8 cellular contexts compared by ENCODE assay signal in genomic region chr2:197306691-197307030, GRCh38. TPM values are rescaled to one million over a fixed set of nuclear protein-coding genes. Genes with fewer than 3 reads are reported as not detected.
DNase-seq lines count a peak whose midpoint lies in the region; ATAC-seq and TF ChIP-seq lines count a peak whose summit lies in the region.

No MANE protein-coding gene starts in this region.

- peak; percentile 19 for DNase-seq in AG08395 (ENCODE audit: low spot score)
- peak; percentile 44 for DNase-seq in activated naive CD8-positive, alpha-beta T cell treated with anti-CD3 and anti-CD28 coated beads, Interleukin-2, amount 10 ng/mL, durations not matched to agents 7 days and 5 days
- peak; percentile 48 for DNase-seq in lung (ENCODE audit: low spot score)
- DNase-seq in iPS-NIHi7 (ENCODE audit: extremely low spot score) = no peak
- no peak for DNase-seq in effector CD8-positive, alpha-beta T cell (lab: John Stamatoyannopoulos, UW)
- DNase-seq in middle frontal gyrus (ENCODE audit: extremely low spot score, low spot score) = no peak

- peaks cover 8 to 14% of the 10 kb centered on the region in 2 donors for H3K4me1 ChIP-seq in lung (ENCODE audit: control insufficient read depth in 2 of 2, insufficient read depth in 2 of 2, low read length in 2 of 2)

- peaks cover 42 to 54% (median 54%) of the 10 kb centered on the region in 3 donors for H3K4me1 Mint-ChIP-seq in IgD-negative memory B cell
- peaks cover 69% of the 10 kb centered on the region for H3K4me1 Mint-ChIP-seq in activated naive CD8-positive, alpha-beta T cell treated with anti-CD3 and anti-CD28 coated beads, Interleukin-2, amount 10 ng/mL, durations not matched to agents 7 days and 5 days

- TF ChIP-seq CTCF in lung (IDR thresholded peaks at IDR 0.05; ENCODE audit: control extremely low read depth, extremely low read depth) = no peak

- H3K36me3 ChIP-seq in lung (ENCODE audit: control insufficient read depth in 2 of 2, insufficient read depth in 2 of 2, low read length in 2 of 2) = no peaks in the 10 kb centered on the region

- no peaks in the 10 kb centered on the region for H3K27me3 Mint-ChIP-seq in IgD-negative memory B cell
- H3K27me3 Mint-ChIP-seq in activated naive CD8-positive, alpha-beta T cell treated with anti-CD3 and anti-CD28 coated beads, Interleukin-2, amount 10 ng/mL, durations not matched to agents 7 days and 5 days = no peaks in the 10 kb centered on the region

- POLR2A ChIA-PET in activated naive CD8-positive, alpha-beta T cell treated with anti-CD3 and anti-CD28 coated beads, Interleukin-2, amount 10 ng/mL, durations not matched to agents 7 days and 5 days (lab: Charles Lee) = interaction anchor here (0.6 to 8.2 kb wide), 8 partner anchors 11 to 115 kb away, joined by 3 to 122 read pairs (median 37); no protein-coding TSS in a partner anchor

- H3K27ac Mint-ChIP-seq in IgD-negative memory B cell = peak overlapping the region; percentile 91 to 96 (median 95)
- peak overlapping the region; percentile 81 for H3K27ac Mint-ChIP-seq in activated naive CD8-positive, alpha-beta T cell treated with anti-CD3 and anti-CD28 coated beads, Interleukin-2, amount 10 ng/mL, durations not matched to agents 7 days and 5 days

- no peak overlapping the region for H3K4me3 ChIP-seq in lung

- no peak for ATAC-seq in activated naive CD8-positive, alpha-beta T cell treated with anti-CD3 and anti-CD28 coated beads, Interleukin-2, amount 10 ng/mL, durations not matched to agents 7 days and 5 days (ENCODE audit: low read depth)
- ATAC-seq in lung (ENCODE audit: insufficient read depth, low FRiP score) (no peak), HG03520 (IDR thresholded peaks at IDR 0.05; ENCODE audit: unreplicated experiment) (no peak)

- WGBS in lung, 2 donors = 37 to 44% methylated on average over 3 of the region's 3 CpGs

- H3K9me3 ChIP-seq in lung (ENCODE audit: control insufficient read depth in 2 of 2, insufficient read depth in 1 of 2, low read length in 1 of 2) = no peaks in the 10 kb centered on the region

- no peaks in the 10 kb centered on the region for H3K27me3 ChIP-seq in lung (ENCODE audit: control insufficient read depth, insufficient read depth)

- H3K36me3 Mint-ChIP-seq in IgD-negative memory B cell = peaks cover 4% of the 10 kb centered on the region
- peaks cover 29% of the 10 kb centered on the region for H3K36me3 Mint-ChIP-seq in activated naive CD8-positive, alpha-beta T cell treated with anti-CD3 and anti-CD28 coated beads, Interleukin-2, amount 10 ng/mL, durations not matched to agents 7 days and 5 days

- no peaks in the 10 kb centered on the region for H3K9me3 Mint-ChIP-seq in IgD-negative memory B cell
- H3K9me3 Mint-ChIP-seq in activated naive CD8-positive, alpha-beta T cell treated with anti-CD3 and anti-CD28 coated beads, Interleukin-2, amount 10 ng/mL, durations not matched to agents 7 days and 5 days = no peaks in the 10 kb centered on the region

- peak overlapping the region in 1 of 2 donors; percentile 80 for H3K27ac ChIP-seq in lung (ENCODE audit: low read depth in 1 of 2, low read length in 1 of 2)

- H3K4me3 Mint-ChIP-seq in IgD-negative memory B cell = peak overlapping the region; percentile 89 to 99 (median 98)
- peak overlapping the region; percentile 92 for H3K4me3 Mint-ChIP-seq in activated naive CD8-positive, alpha-beta T cell treated with anti-CD3 and anti-CD28 coated beads, Interleukin-2, amount 10 ng/mL, durations not matched to agents 7 days and 5 days

RNA-seq across cellular contexts. Expression of gene ANKRD44, which starts 3.9 kb away (rescaled TPM):
- polyA plus RNA-seq in IgD-negative memory B cell (91.6 TPM), lung (1 to 10 TPM; 7.1 to 8.1 TPM)
- 100 to 1,000 TPM; 240 to 243 TPM for total RNA-seq in activated naive CD8-positive, alpha-beta T cell treated with anti-CD3 and anti-CD28 coated beads, Interleukin-2, amount 10 ng/mL, durations not matched to agents 7 days and 5 days
- 10 to 100 TPM; 32.4 to 73.8 TPM for total RNA-seq in lung

Comparison
In these comparisons a context has a peak if more than half of its experiments do, and no peak if none do; other contexts are left out.
1. DNase-seq: peak in AG08395 (single experiment), activated naive CD8-positive, alpha-beta T cell treated with anti-CD3 and anti-CD28 coated beads, Interleukin-2, amount 10 ng/mL, durations not matched to agents 7 days and 5 days (single experiment) and lung (single experiment); none in iPS-NIHi7 (single experiment), effector CD8-positive, alpha-beta T cell (single experiment) and middle frontal gyrus (single experiment).